Comparison of ENCODE assay signal across 24 cellular contexts in the genomic region with DNA sequence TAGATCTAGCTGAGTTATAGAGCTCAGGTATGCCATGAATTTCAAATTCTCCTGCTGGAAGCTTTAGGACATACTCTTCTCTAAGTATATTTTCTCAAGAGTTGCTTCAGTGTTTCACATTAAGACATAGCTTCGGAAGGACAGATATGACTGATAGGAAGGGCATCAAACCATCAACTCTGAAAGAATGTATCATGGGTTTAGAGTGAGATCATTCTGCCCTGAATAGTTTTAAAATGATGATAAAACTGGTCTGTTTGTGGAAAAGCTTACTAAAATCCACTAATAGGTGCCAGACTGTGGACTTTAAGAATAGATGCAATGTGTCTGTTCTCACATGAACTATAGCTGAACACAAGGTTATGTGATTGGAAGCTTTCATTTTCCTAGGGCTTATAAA. TPM values are rescaled to one million over a fixed set of nuclear protein-coding genes. Genes with fewer than 3 reads are reported as not detected.
A peak's percentile ranks its signal among the peaks of the same experiment; 100 is the strongest.
DNase-seq lines count a peak whose midpoint lies in the region; ATAC-seq and TF ChIP-seq lines count a peak whose summit lies in the region.
"Had no signal": no experiment of that assay in that cellular context is flagged by ENCODE, and none has a peak within 500 bp of the region (broad histone marks: within the 10 kb centered on the region; RNA-seq: fewer than 3 reads in every experiment).

No MANE protein-coding gene starts in this region.

- intact Hi-C loops in activated CD4-positive, alpha-beta T cell treated with anti-CD3 and anti-CD28 coated beads for 36 hours (cut with DNase I, micrococcal nuclease), result loop anchor here in 1 of 2 experiments (1.0 kb wide), 1 partner anchor 9 kb away; a partner anchor contains a TSS
- intact Hi-C loops in activated CD4-positive, alpha-beta T cell treated with anti-CD3 and anti-CD28 coated beads, Interleukin-2, amount 10 ng/mL, durations not matched to agents 24 days and 14 days (cut with micrococcal nuclease), result no loop called here
- intact Hi-C loops in activated T-helper 2 cell treated with anti-CD3 and anti-CD28 coated beads, Interferon-gamma antibody, Interleukin-2, Interleukin-4, amounts not matched to agents 10 μg/mL and 5 μg/mL and 100 μg/mL, durations not matched to agents 14 hours and 24 hours and 36 hours (cut with micrococcal nuclease), result no loop called here

- H3K4me1 Mint-ChIP-seq in activated CD4-positive, alpha-beta T cell treated with anti-CD3 and anti-CD28 coated beads for 36 hours, result peaks cover 35% of the 10 kb centered on the region
- H3K4me1 Mint-ChIP-seq in activated CD4-positive, alpha-beta T cell treated with anti-CD3 and anti-CD28 coated beads, Interleukin-2, amount 10 ng/mL, durations not matched to agents 24 days and 14 days, result peaks cover 17% of the 10 kb centered on the region
- H3K4me1 Mint-ChIP-seq in stimulated activated effector memory CD8-positive, alpha-beta T cell treated with anti-CD3 and anti-CD28 coated beads, Interleukin-12 subunit alpha, Interleukin-12 subunit beta, amount 100 ng/mL, for 72 hours, result peaks cover 33% of the 10 kb centered on the region
- peaks cover 23% of the 10 kb centered on the region for H3K4me1 Mint-ChIP-seq in activated T-helper 2 cell treated with anti-CD3 and anti-CD28 coated beads, Interferon-gamma antibody, Interleukin-2, Interleukin-4, amounts not matched to agents 10 μg/mL and 5 μg/mL and 100 μg/mL, durations not matched to agents 14 hours and 24 hours and 36 hours (ENCODE audit: low read depth)
- H3K4me1 Mint-ChIP-seq: neural progenitor cell had no signal

- no peaks in the 10 kb centered on the region for H3K27me3 Mint-ChIP-seq in activated CD4-positive, alpha-beta T cell treated with anti-CD3 and anti-CD28 coated beads for 36 hours
- no peaks in the 10 kb centered on the region for H3K27me3 Mint-ChIP-seq in activated CD4-positive, alpha-beta T cell treated with anti-CD3 and anti-CD28 coated beads, Interleukin-2, amount 10 ng/mL, durations not matched to agents 24 days and 14 days
- H3K27me3 Mint-ChIP-seq in activated T-helper 2 cell treated with anti-CD3 and anti-CD28 coated beads, Interferon-gamma antibody, Interleukin-2, Interleukin-4, amounts not matched to agents 10 μg/mL and 5 μg/mL and 100 μg/mL, durations not matched to agents 14 hours and 24 hours and 36 hours (ENCODE audit: low read depth), result no peaks in the 10 kb centered on the region
- H3K27me3 Mint-ChIP-seq: activated CD4-positive, alpha-beta T cell treated with anti-CD3 and anti-CD28 coated beads, Interleukin-2, amount 10 ng/mL, durations not matched to agents 7 days and 5 days; activated naive CD4-positive, alpha-beta T cell treated with anti-CD3 and anti-CD28 coated beads, Interleukin-2, amount 10 ng/mL, durations not matched to agents 7 days and 5 days; T-helper 17 cell had no signal

- no peak overlapping the region for H3K4me3 ChIP-seq in BE2C (ENCODE audit: low read depth, low read length)
- H3K4me3 ChIP-seq: BLaER1 treated with 17β-estradiol and CSF1 and Interleukin-3, amounts not matched to agents 10 nM and 100 nM; HAP-1; lung; neural progenitor cell; testis had no signal

- peaks cover 22% of the 10 kb centered on the region for H3K36me3 Mint-ChIP-seq in activated CD4-positive, alpha-beta T cell treated with anti-CD3 and anti-CD28 coated beads for 36 hours (ENCODE audit: low read depth)
- peaks cover 17% of the 10 kb centered on the region for H3K36me3 Mint-ChIP-seq in activated CD4-positive, alpha-beta T cell treated with anti-CD3 and anti-CD28 coated beads, Interleukin-2, amount 10 ng/mL, durations not matched to agents 24 days and 14 days (ENCODE audit: low read depth)
- peaks cover 42% of the 10 kb centered on the region for H3K36me3 Mint-ChIP-seq in stimulated activated effector memory CD8-positive, alpha-beta T cell treated with anti-CD3 and anti-CD28 coated beads, Interleukin-12 subunit alpha, Interleukin-12 subunit beta, amount 100 ng/mL, for 72 hours
- H3K36me3 Mint-ChIP-seq in activated T-helper 2 cell treated with anti-CD3 and anti-CD28 coated beads, Interferon-gamma antibody, Interleukin-2, Interleukin-4, amounts not matched to agents 10 μg/mL and 5 μg/mL and 100 μg/mL, durations not matched to agents 14 hours and 24 hours and 36 hours (ENCODE audit: low read depth), result peaks cover 16% of the 10 kb centered on the region

- H3K27me3 ChIP-seq in BE2C, result no peaks in the 10 kb centered on the region
- H3K27me3 ChIP-seq: BLaER1 treated with 17β-estradiol and CSF1 and Interleukin-3, amounts not matched to agents 10 nM and 100 nM; testis had no signal

- CTCF ChIA-PET in activated CD4-positive, alpha-beta T cell treated with anti-CD3 and anti-CD28 coated beads for 36 hours (lab: Charles Lee), result interaction anchor here (0.9 to 1.5 kb wide), 8 partner anchors 9 to 300 kb away, joined by 3 to 6 read pairs (median 4); a partner anchor contains a TSS

- no peak for TF ChIP-seq CTCF in BE2C (IDR thresholded peaks at IDR 0.05; ENCODE audit: low read depth, low read length)

- DNase-seq in activated CD4-positive, alpha-beta T cell treated with anti-CD3 and anti-CD28 coated beads for 36 hours, result no peak
- DNase-seq in activated CD4-positive, alpha-beta T cell treated with anti-CD3 and anti-CD28 coated beads, Interleukin-2, amount 10 ng/mL, durations not matched to agents 24 days and 14 days, result no peak
- peak; percentile 41 for DNase-seq in GM04504 (ENCODE audit: low read depth)
- peak; percentile 61 for DNase-seq in amniotic epithelial cell (ENCODE audit: low read depth)
- DNase-seq in stimulated activated effector memory CD8-positive, alpha-beta T cell treated with anti-CD3 and anti-CD28 coated beads, Interleukin-12 subunit alpha, Interleukin-12 subunit beta, amount 100 ng/mL, for 72 hours (ENCODE audit: low spot score in 2 of 2), result no peak
- DNase-seq in BE2C, result no peak
- no peak for DNase-seq in activated T-helper 2 cell treated with anti-CD3 and anti-CD28 coated beads, Interferon-gamma antibody, Interleukin-2, Interleukin-4, amounts not matched to agents 10 μg/mL and 5 μg/mL and 100 μg/mL, durations not matched to agents 14 hours and 24 hours and 36 hours (ENCODE audit: low spot score)
- DNase-seq: activated CD4-positive, alpha-beta T cell treated with anti-CD3 and anti-CD28 coated beads, Interleukin-2, amount 10 ng/mL, durations not matched to agents 7 days and 5 days; activated CD8-positive, alpha-beta memory T cell treated with anti-CD3 and anti-CD28 coated beads, Interleukin-2, amount 50 U/mL, for 4 hours; activated naive CD4-positive, alpha-beta T cell treated with anti-CD3 and anti-CD28 coated beads, Interleukin-2, amount 10 ng/mL, durations not matched to agents 7 days and 5 days; Caco-2; cerebellar nuclear complex; DND-41; KG1; kidney; NCI-H146; NCI-H524 treated with DMSO at 0.1 percent for 48 hours; T-helper 17 cell; testis had no signal

- H3K9me3 Mint-ChIP-seq in activated CD4-positive, alpha-beta T cell treated with anti-CD3 and anti-CD28 coated beads for 36 hours (ENCODE audit: low read depth), result peaks cover under 1% of the 10 kb centered on the region
- peaks cover 6% of the 10 kb centered on the region for H3K9me3 Mint-ChIP-seq in activated CD4-positive, alpha-beta T cell treated with anti-CD3 and anti-CD28 coated beads, Interleukin-2, amount 10 ng/mL, durations not matched to agents 24 days and 14 days
- no peaks in the 10 kb centered on the region for H3K9me3 Mint-ChIP-seq in stimulated activated effector memory CD8-positive, alpha-beta T cell treated with anti-CD3 and anti-CD28 coated beads, Interleukin-12 subunit alpha, Interleukin-12 subunit beta, amount 100 ng/mL, for 72 hours
- peaks cover 4% of the 10 kb centered on the region for H3K9me3 Mint-ChIP-seq in activated T-helper 2 cell treated with anti-CD3 and anti-CD28 coated beads, Interferon-gamma antibody, Interleukin-2, Interleukin-4, amounts not matched to agents 10 μg/mL and 5 μg/mL and 100 μg/mL, durations not matched to agents 14 hours and 24 hours and 36 hours
- H3K9me3 Mint-ChIP-seq: activated naive CD4-positive, alpha-beta T cell treated with anti-CD3 and anti-CD28 coated beads, Interleukin-2, amount 10 ng/mL, durations not matched to agents 7 days and 5 days had no signal

- POLR2A ChIA-PET in activated CD4-positive, alpha-beta T cell treated with anti-CD3 and anti-CD28 coated beads for 36 hours (lab: Charles Lee), result interaction anchor here (1.5 kb wide), 1 partner anchor 47 kb away, joined by 3 read pairs; no protein-coding TSS in a partner anchor

- no peaks in the 10 kb centered on the region for H3K9me3 ChIP-seq in BE2C
- H3K9me3 ChIP-seq: Caco-2, testis had no signal

- H3K4me3 Mint-ChIP-seq in activated CD4-positive, alpha-beta T cell treated with anti-CD3 and anti-CD28 coated beads for 36 hours, result no peak overlapping the region
- H3K4me3 Mint-ChIP-seq in activated CD4-positive, alpha-beta T cell treated with anti-CD3 and anti-CD28 coated beads, Interleukin-2, amount 10 ng/mL, durations not matched to agents 24 days and 14 days, result no peak overlapping the region
- peak overlapping the region; percentile 48 for H3K4me3 Mint-ChIP-seq in stimulated activated effector memory CD8-positive, alpha-beta T cell treated with anti-CD3 and anti-CD28 coated beads, Interleukin-12 subunit alpha, Interleukin-12 subunit beta, amount 100 ng/mL, for 72 hours
- H3K4me3 Mint-ChIP-seq in activated T-helper 2 cell treated with anti-CD3 and anti-CD28 coated beads, Interferon-gamma antibody, Interleukin-2, Interleukin-4, amounts not matched to agents 10 μg/mL and 5 μg/mL and 100 μg/mL, durations not matched to agents 14 hours and 24 hours and 36 hours (ENCODE audit: low read depth), result no peak overlapping the region
- H3K4me3 Mint-ChIP-seq: activated CD4-positive, alpha-beta T cell treated with anti-CD3 and anti-CD28 coated beads, Interleukin-2, amount 10 ng/mL, durations not matched to agents 7 days and 5 days; activated naive CD4-positive, alpha-beta T cell treated with anti-CD3 and anti-CD28 coated beads, Interleukin-2, amount 10 ng/mL, durations not matched to agents 7 days and 5 days; neural progenitor cell had no signal

- H3K4me1 ChIP-seq in BE2C, result no peaks in the 10 kb centered on the region
- H3K4me1 ChIP-seq: BLaER1 treated with 17β-estradiol and CSF1 and Interleukin-3, amounts not matched to agents 10 nM and 100 nM; Caco-2; neural progenitor cell; testis had no signal

- peak overlapping the region; percentile 17 for H3K27ac Mint-ChIP-seq in activated CD4-positive, alpha-beta T cell treated with anti-CD3 and anti-CD28 coated beads for 36 hours
- no peak overlapping the region for H3K27ac Mint-ChIP-seq in activated CD4-positive, alpha-beta T cell treated with anti-CD3 and anti-CD28 coated beads, Interleukin-2, amount 10 ng/mL, durations not matched to agents 24 days and 14 days
- H3K27ac Mint-ChIP-seq in stimulated activated effector memory CD8-positive, alpha-beta T cell treated with anti-CD3 and anti-CD28 coated beads, Interleukin-12 subunit alpha, Interleukin-12 subunit beta, amount 100 ng/mL, for 72 hours, result peak overlapping the region; percentile 92
- no peak overlapping the region for H3K27ac Mint-ChIP-seq in activated T-helper 2 cell treated with anti-CD3 and anti-CD28 coated beads, Interferon-gamma antibody, Interleukin-2, Interleukin-4, amounts not matched to agents 10 μg/mL and 5 μg/mL and 100 μg/mL, durations not matched to agents 14 hours and 24 hours and 36 hours
- H3K27ac Mint-ChIP-seq: activated CD4-positive, alpha-beta T cell treated with anti-CD3 and anti-CD28 coated beads, Interleukin-2, amount 10 ng/mL, durations not matched to agents 7 days and 5 days; activated naive CD4-positive, alpha-beta T cell treated with anti-CD3 and anti-CD28 coated beads, Interleukin-2, amount 10 ng/mL, durations not matched to agents 7 days and 5 days; neural progenitor cell; T-helper 17 cell had no signal

- H3K36me3 ChIP-seq in BE2C, result no peaks in the 10 kb centered on the region
- H3K36me3 ChIP-seq: BLaER1 treated with 17β-estradiol and CSF1 and Interleukin-3, amounts not matched to agents 10 nM and 100 nM; neural progenitor cell had no signal

- ATAC-seq in activated CD4-positive, alpha-beta T cell treated with anti-CD3 and anti-CD28 coated beads for 36 hours, result peak; percentile 80
- ATAC-seq in stimulated activated effector memory CD8-positive, alpha-beta T cell treated with anti-CD3 and anti-CD28 coated beads, Interleukin-12 subunit alpha, Interleukin-12 subunit beta, amount 100 ng/mL, for 72 hours, result peak; percentile 94
- no peak for ATAC-seq in HG02571 (IDR thresholded peaks at IDR 0.05; ENCODE audit: unreplicated experiment)
- ATAC-seq: T-helper 17 cell had no signal

RNA-seq across cellular contexts. Expression of a gene that starts 8.4 kb away (rescaled TPM):
- 10 to 100 TPM; 14.1 to 14.6 TPM for total RNA-seq in activated CD4-positive, alpha-beta T cell treated with anti-CD3 and anti-CD28 coated beads for 36 hours
- 5.5 and 5.8 TPM in 2 replicates for total RNA-seq in activated CD4-positive, alpha-beta T cell treated with anti-CD3 and anti-CD28 coated beads, Interleukin-2, amount 10 ng/mL, durations not matched to agents 24 days and 14 days
- 1.2 TPM for polyA plus RNA-seq in BE2C (2012; ENCODE audit: insufficient read depth, insufficient read length, low read depth)
- 10.0 and 11.5 TPM in 2 replicates for total RNA-seq in activated T-helper 2 cell treated with anti-CD3 and anti-CD28 coated beads, Interferon-gamma antibody, Interleukin-2, Interleukin-4, amounts not matched to agents 10 μg/mL and 5 μg/mL and 100 μg/mL, durations not matched to agents 14 hours and 24 hours and 36 hours

Comparison
In these comparisons a context has a peak if more than half of its experiments do, and no peak if none do; other contexts are left out.
1. H3K27ac Mint-ChIP-seq: peak in activated CD4-positive, alpha-beta T cell treated with anti-CD3 and anti-CD28 coated beads for 36 hours (single experiment) and stimulated activated effector memory CD8-positive, alpha-beta T cell treated with anti-CD3 and anti-CD28 coated beads, Interleukin-12 subunit alpha, Interleukin-12 subunit beta, amount 100 ng/mL, for 72 hours (single experiment); none in activated CD4-positive, alpha-beta T cell treated with anti-CD3 and anti-CD28 coated beads, Interleukin-2, amount 10 ng/mL, durations not matched to agents 24 days and 14 days (single experiment) and activated T-helper 2 cell treated with anti-CD3 and anti-CD28 coated beads, Interferon-gamma antibody, Interleukin-2, Interleukin-4, amounts not matched to agents 10 μg/mL and 5 μg/mL and 100 μg/mL, durations not matched to agents 14 hours and 24 hours and 36 hours (single experiment).
2. DNase-seq: peak in GM04504 (single experiment) and amniotic epithelial cell (single experiment); none in activated CD4-positive, alpha-beta T cell treated with anti-CD3 and anti-CD28 coated beads for 36 hours (single experiment), activated CD4-positive, alpha-beta T cell treated with anti-CD3 and anti-CD28 coated beads, Interleukin-2, amount 10 ng/mL, durations not matched to agents 24 days and 14 days (single experiment), stimulated activated effector memory CD8-positive, alpha-beta T cell treated with anti-CD3 and anti-CD28 coated beads, Interleukin-12 subunit alpha, Interleukin-12 subunit beta, amount 100 ng/mL, for 72 hours (0 of 2), BE2C (single experiment) and activated T-helper 2 cell treated with anti-CD3 and anti-CD28 coated beads, Interferon-gamma antibody, Interleukin-2, Interleukin-4, amounts not matched to agents 10 μg/mL and 5 μg/mL and 100 μg/mL, durations not matched to agents 14 hours and 24 hours and 36 hours (single experiment).